1 cellular context compared by ENCODE assay signal in the genomic region with DNA sequence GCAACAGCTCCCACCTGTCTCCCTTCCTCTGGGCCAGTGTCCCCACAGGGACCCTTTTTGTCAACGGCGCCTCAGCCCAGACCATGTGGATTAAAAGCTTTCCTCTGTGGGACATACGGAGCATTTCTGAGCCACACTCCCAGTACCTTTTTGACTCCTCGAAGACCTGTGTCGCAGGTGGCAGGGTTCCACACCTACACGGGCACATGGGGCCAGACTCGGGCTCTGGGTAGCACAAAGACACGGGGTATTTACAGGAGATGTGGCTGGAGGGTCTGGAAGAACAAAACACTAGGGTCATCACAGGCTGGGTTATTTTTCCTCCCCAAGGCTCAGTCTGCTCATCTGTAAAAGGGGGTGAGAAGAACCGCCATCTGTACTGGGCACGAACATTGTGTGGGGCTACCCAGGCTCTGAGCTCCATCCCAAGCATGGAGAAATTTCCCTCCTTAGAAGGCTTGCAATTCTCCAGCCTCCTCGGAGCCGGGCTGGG.
A peak's percentile ranks its signal among the peaks of the same experiment; 100 is the strongest.
TF ChIP-seq lines count a peak whose summit lies in the region.

No MANE protein-coding gene starts in this region.

TF ChIP-seq in K562, 482 proteins besides CTCF, POLR2A, EP300 and RAD21:
- no peak for TF ChIP-seq ZNF12 (CRISPR knock-in tag; IDR thresholded peaks at IDR 0.05)
- TF ChIP-seq, protein P1, sequence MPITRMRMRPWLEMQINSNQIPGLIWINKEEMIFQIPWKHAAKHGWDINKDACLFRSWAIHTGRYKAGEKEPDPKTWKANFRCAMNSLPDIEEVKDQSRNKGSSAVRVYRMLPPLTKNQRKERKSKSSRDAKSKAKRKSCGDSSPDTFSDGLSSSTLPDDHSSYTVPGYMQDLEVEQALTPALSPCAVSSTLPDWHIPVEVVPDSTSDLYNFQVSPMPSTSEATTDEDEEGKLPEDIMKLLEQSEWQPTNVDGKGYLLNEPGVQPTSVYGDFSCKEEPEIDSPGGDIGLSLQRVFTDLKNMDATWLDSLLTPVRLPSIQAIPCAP (CRISPR knock-in tag; IDR thresholded peaks at IDR 0.05; ENCODE audit: borderline replicate concordance): no peak
- TF ChIP-seq MYNN (IDR thresholded peaks at IDR 0.05): no peak
- TF ChIP-seq MYNN (CRISPR knock-in tag; IDR thresholded peaks at IDR 0.05): no peak
- peak; percentile 78 for TF ChIP-seq RBM25 (IDR thresholded peaks at IDR 0.05; ENCODE audit: low read depth, low read length, severe bottlenecking)
- 0 out of 4 replicates have a peak, but pooled peaks of 1 of the 2 experiments have one; percentile 7 for TF ChIP-seq RCOR1 (IDR thresholded peaks at IDR 0.05; ENCODE audit: borderline replicate concordance in 1 of 2, low read depth in 2 of 2, low read length in 2 of 2)
